Comparison of ENCODE assay signal across 7 cellular contexts in the genomic region with DNA sequence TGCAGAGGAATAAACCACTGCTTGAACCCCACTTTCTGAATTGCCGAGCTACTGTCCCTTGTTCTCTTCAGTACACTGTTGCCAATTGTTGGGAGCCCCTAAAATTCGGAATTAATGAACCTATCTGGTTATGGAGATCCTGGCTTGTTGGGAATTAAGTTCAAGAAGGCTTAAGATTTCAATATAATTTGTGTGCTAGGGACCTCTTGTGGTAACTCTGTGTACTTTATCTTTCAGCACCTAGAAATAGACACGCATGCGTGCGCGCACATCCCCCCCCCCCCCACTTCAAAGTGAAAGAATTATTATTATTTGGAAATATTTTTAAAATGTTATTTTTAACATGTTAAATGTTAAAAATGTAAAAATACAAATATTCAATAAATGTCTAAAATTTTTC. TPM values are rescaled to one million over a fixed set of nuclear protein-coding genes. Genes with fewer than 3 reads are reported as not detected.
DNase-seq lines count a peak whose midpoint lies in the region; ATAC-seq, FAIRE-seq and TF ChIP-seq lines count a peak whose summit lies in the region.

No MANE protein-coding gene starts in this region.

- no peaks in the 10 kb centered on the region for H3K4me1 ChIP-seq in foreskin keratinocyte

- no peaks in the 10 kb centered on the region for H3K27me3 ChIP-seq in foreskin keratinocyte

- H3K27ac ChIP-seq in foreskin keratinocyte, result no peak overlapping the region

- peak; percentile 98 for FAIRE-seq in G401.6 (lab: Jason Lieb, UNC)

- DNase-seq in SW480 (ENCODE audit: low spot score) (peak; percentile 69), foreskin keratinocyte (peak in 1 of 2 donors; percentile 44), putamen (ENCODE audit: low spot score) (peak; percentile 73), NCI-H187 (lab: John Stamatoyannopoulos, UW) (no peak)

- peak; percentile 54 for ATAC-seq in foreskin keratinocyte
- no peak for ATAC-seq in HG03159 (IDR thresholded peaks at IDR 0.05; ENCODE audit: unreplicated experiment)

- TF ChIP-seq CTCF in LNCAP (IDR thresholded peaks at IDR 0.05) (peak; percentile 69), foreskin keratinocyte (conservative IDR thresholded peaks at IDR 0.05) (peak; percentile 90)

RNA-seq across cellular contexts. Expression of a gene that starts 53.3 kb away (rescaled TPM):
- 22.9 and 25.1 TPM in 2 replicates for total RNA-seq in foreskin keratinocyte
- 4.1 and 5.2 TPM in 2 replicates for polyA plus RNA-seq in foreskin keratinocyte

Comparison
In these comparisons a context has a peak if more than half of its experiments do, and no peak if none do; other contexts are left out.
1. DNase-seq: peak in SW480 (single experiment) and putamen (single experiment); none in NCI-H187 (0 of 2).